ENCODE assay signal across 10 cellular contexts in the genomic region with DNA sequence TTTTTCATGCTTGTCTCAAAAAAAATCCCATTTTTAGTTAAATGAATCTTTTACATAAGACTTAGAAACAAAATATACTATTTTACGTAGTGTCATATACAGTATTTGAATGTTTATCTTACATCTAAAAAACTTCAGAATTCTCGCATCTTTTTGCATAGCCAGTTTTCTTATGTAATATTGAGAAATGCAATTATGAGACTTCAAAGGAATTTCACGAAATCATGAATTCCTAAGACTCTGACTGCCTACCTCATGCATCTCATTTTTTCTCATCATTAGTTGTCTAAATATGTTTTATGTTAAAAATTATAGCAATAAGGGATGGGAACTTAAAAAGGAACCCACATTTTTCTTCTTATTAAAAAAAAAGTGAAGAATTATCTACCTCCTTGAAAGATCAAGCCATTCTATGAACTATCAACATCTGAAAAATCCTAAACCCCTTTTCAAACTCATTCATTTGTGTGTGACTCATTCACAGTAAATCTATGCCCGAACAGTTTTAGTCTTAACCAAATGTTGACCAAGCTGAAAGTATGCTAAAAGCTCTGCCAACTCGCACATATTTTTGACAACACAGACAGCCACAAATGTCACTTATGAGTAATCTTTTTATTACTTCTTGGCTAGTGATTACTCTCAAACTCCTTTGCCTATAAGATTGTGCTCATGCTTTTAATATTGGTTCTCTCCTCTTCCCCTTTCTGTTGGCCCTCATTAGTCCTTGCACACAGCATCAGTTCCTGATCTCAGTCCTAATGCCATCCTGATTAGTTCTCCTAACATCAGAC.
DNase-seq lines count a peak whose midpoint lies in the region; ATAC-seq and TF ChIP-seq lines count a peak whose summit lies in the region.
"Had no signal": no experiment of that assay in that cellular context is flagged by ENCODE, and none has a peak within 500 bp of the region (broad histone marks: within the 10 kb centered on the region; RNA-seq: fewer than 3 reads in every experiment).

No MANE protein-coding gene starts in this region.

- no peak for TF ChIP-seq CTCF in AG04449 (IDR thresholded peaks at IDR 0.05; ENCODE audit: insufficient read depth, low read length, missing control alignments)

- DNase-seq in AG04449 (ENCODE audit: low read depth, low spot score) (peak; percentile 94), dedifferentiated amniotic fluid mesenchymal stem cell (ENCODE audit: extremely low spot score) (peak; percentile 96), DMS153 (lab: John Stamatoyannopoulos, UW) (no peak), NCI-H1092 (lab: John Stamatoyannopoulos, UW) (no peak), NAMALWA (ENCODE audit: low spot score) (no peak)
- DNase-seq in stimulated activated CD4-positive, alpha-beta T cell treated with anti-CD3 and anti-CD28 coated beads, Interleukin-12 subunit alpha, Interleukin-12 subunit beta, amount 100 ng/mL, for 4 hours, result no peak
- DNase-seq: DND-41, SJCRH30 had no signal

- ATAC-seq in GM21367 (IDR thresholded peaks at IDR 0.05; ENCODE audit: unreplicated experiment) (peak; percentile 64), HG03565 (IDR thresholded peaks at IDR 0.05; ENCODE audit: unreplicated experiment) (peak; percentile 81)

- no peak overlapping the region for H3K4me3 ChIP-seq in AG04449 (ENCODE audit: low read depth, low read length)
- H3K4me3 ChIP-seq: SJCRH30 had no signal

- POLR2A ChIA-PET in AG04449 (lab: Yijun Ruan, JAX), result interaction anchor here (1.8 kb wide), 1 partner anchor 29 kb away, joined by 11 read pairs; no protein-coding TSS in a partner anchor

- CTCF ChIA-PET in AG04449 (lab: Yijun Ruan, JAX), result no interaction called here

Comparison
In these comparisons a context has a peak if more than half of its experiments do, and no peak if none do; other contexts are left out.
1. DNase-seq: peak in AG04449 (single experiment) and dedifferentiated amniotic fluid mesenchymal stem cell (single experiment); none in DMS153 (single experiment), NCI-H1092 (single experiment), NAMALWA (single experiment) and stimulated activated CD4-positive, alpha-beta T cell treated with anti-CD3 and anti-CD28 coated beads, Interleukin-12 subunit alpha, Interleukin-12 subunit beta, amount 100 ng/mL, for 4 hours (single experiment).